Comparison of ENCODE assay signal across 27 cellular contexts in genomic region chr5:125950012-125950411, GRCh38.
DNase-seq lines count a peak whose midpoint lies in the region; ATAC-seq, FAIRE-seq and TF ChIP-seq lines count a peak whose summit lies in the region.
"Had no signal": no experiment of that assay in that cellular context is flagged by ENCODE, and none has a peak within 500 bp of the region (broad histone marks: within the 10 kb centered on the region; RNA-seq: fewer than 3 reads in every experiment).

No MANE protein-coding gene starts in this region.

- CTCF ChIA-PET in HepG2 (lab: Yijun Ruan, JAX; ENCODE audit: low intra/inter-chr PET ratio, low total read pairs), result no interaction called here
- CTCF ChIA-PET in K562 (lab: Yijun Ruan, JAX; ENCODE audit: low intra/inter-chr PET ratio), result no interaction called here
- CTCF ChIA-PET in activated CD8-positive, alpha-beta T cell treated with anti-CD3 and anti-CD28 coated beads, Interleukin-2, amount 10 ng/mL, durations not matched to agents 7 days and 5 days (lab: Charles Lee), result no interaction called here

- H3K9me3 Mint-ChIP-seq in activated CD8-positive, alpha-beta T cell treated with anti-CD3 and anti-CD28 coated beads, Interleukin-2, amount 10 ng/mL, durations not matched to agents 7 days and 5 days (ENCODE audit: insufficient read depth), result no peaks in the 10 kb centered on the region

- H3K36me3 ChIP-seq in HepG2 (replicated peaks in 1 of 2; ENCODE audit: control insufficient read depth in 1 of 2, insufficient read depth in 2 of 2, low read length in 2 of 2), result no peaks in the 10 kb centered on the region
- no peaks in the 10 kb centered on the region for H3K36me3 ChIP-seq in right lobe of liver
- H3K36me3 ChIP-seq in K562 (ENCODE audit: control insufficient read depth, insufficient read depth, low read length), result no peaks in the 10 kb centered on the region
- no peaks in the 10 kb centered on the region for H3K36me3 ChIP-seq in mesenchymal stem cell (ENCODE audit: control insufficient read depth in 1 of 2, insufficient read depth in 2 of 2, low read depth in 1 of 2, low read length in 2 of 2)
- H3K36me3 ChIP-seq: BE2C, BLaER1 had no signal

- H3K27ac Mint-ChIP-seq in activated CD8-positive, alpha-beta T cell treated with anti-CD3 and anti-CD28 coated beads, Interleukin-2, amount 10 ng/mL, durations not matched to agents 7 days and 5 days, result no peak overlapping the region
- H3K27ac Mint-ChIP-seq: CD14-positive monocyte; CD4-positive, CD25-positive, alpha-beta regulatory T cell; CD8-positive, alpha-beta memory T cell had no signal

- 16% methylated on average over 4 of the region's 4 CpGs for WGBS in HepG2 (ENCODE audit: low lambda C conversion rate)
- 72% methylated on average over 4 of the region's 4 CpGs for WGBS in right lobe of liver (ENCODE audit: insufficient coverage, low coverage, low lambda C conversion rate, missing lambda C conversion rate)
- 1% methylated on average over 4 of the region's 4 CpGs for WGBS in K562 (ENCODE audit: insufficient coverage, low coverage, missing lambda C conversion rate)
- WGBS in mesenchymal stem cell, result 94% methylated on average over 3 of the region's 4 CpGs

- no peak for DNase-seq in HepG2 (ENCODE audit: low spot score)
- no peak for DNase-seq in right lobe of liver
- no peak for DNase-seq in K562 (ENCODE audit: extremely low read depth in 1 of 4, low spot score in 3 of 4)
- peak; percentile 14 for DNase-seq in kidney tubule cell (ENCODE audit: low spot score)
- DNase-seq in mesenchymal stem cell, result no peak
- DNase-seq in NCI-H226, result no peak
- no peak for DNase-seq in activated CD8-positive, alpha-beta T cell treated with anti-CD3 and anti-CD28 coated beads, Interleukin-2, amount 10 ng/mL, durations not matched to agents 7 days and 5 days
- DNase-seq: ACHN; BE2C; C1 segment of cervical spinal cord; CD4-positive, alpha-beta memory T cell; CD4-positive, CD25-positive, alpha-beta regulatory T cell; CD8-positive, alpha-beta memory T cell; COR-L47; DMS 273 treated with DMSO at 0.1 percent for 48 hours; DMS153; DMS53; DMS79; DND-41; EL; GDM1 had no signal

- ATAC-seq in HepG2, result no peak
- no peak for ATAC-seq in right lobe of liver
- ATAC-seq in K562, result no peak
- no peak for ATAC-seq in activated CD8-positive, alpha-beta T cell treated with anti-CD3 and anti-CD28 coated beads, Interleukin-2, amount 10 ng/mL, durations not matched to agents 7 days and 5 days
- ATAC-seq: GM12878 had no signal

- no peak overlapping the region for H2AK5ac ChIP-seq in mesenchymal stem cell (ENCODE audit: low read length, severe bottlenecking)

- in situ Hi-C loops in HepG2 (cut with HindIII; ENCODE audit: extremely low pct_ligation_motif_present, low pct_unique_long_range_greater_than_20kb), result no loop called here
- in situ Hi-C loops in K562 (cut with MboI), result no loop called here

- H3K23ac ChIP-seq in mesenchymal stem cell (ENCODE audit: low read length in 2 of 2), result no peak overlapping the region

- no peak overlapping the region for H3K18ac ChIP-seq in mesenchymal stem cell (ENCODE audit: low read depth in 1 of 2, low read length in 2 of 2)

- H2BK5ac ChIP-seq in mesenchymal stem cell (ENCODE audit: low read depth, low read length, poor library complexity, severe bottlenecking), result no peak overlapping the region

- no peak overlapping the region for H3K4me3 Mint-ChIP-seq in activated CD8-positive, alpha-beta T cell treated with anti-CD3 and anti-CD28 coated beads, Interleukin-2, amount 10 ng/mL, durations not matched to agents 7 days and 5 days
- H3K4me3 Mint-ChIP-seq: CD14-positive monocyte; CD4-positive, alpha-beta memory T cell; CD8-positive, alpha-beta memory T cell had no signal

- H2BK15ac ChIP-seq in mesenchymal stem cell (ENCODE audit: low read depth, poor library complexity, severe bottlenecking), result no peak overlapping the region

- no peak overlapping the region for H3K4ac ChIP-seq in mesenchymal stem cell (ENCODE audit: low read depth in 1 of 2, low read length in 2 of 2)

- FAIRE-seq in HepG2 (lab: Jason Lieb, UNC) (no peak), K562 (lab: Jason Lieb, UNC) (no peak)
- FAIRE-seq: GM12878, GM12892, GM19239 had no signal

- H3K27ac ChIP-seq in HepG2 (ENCODE audit: extremely low read length, insufficient read depth, low read length), result no peak overlapping the region
- H3K27ac ChIP-seq in right lobe of liver, result no peak overlapping the region
- no peak overlapping the region for H3K27ac ChIP-seq in K562 (ENCODE audit: extremely low read depth, low read depth, low read length)
- H3K27ac ChIP-seq in mesenchymal stem cell (ENCODE audit: low read length, poor library complexity, severe bottlenecking), result no peak overlapping the region
- H3K27ac ChIP-seq: 22Rv1, BLaER1 had no signal

- H3K27me3 Mint-ChIP-seq in activated CD8-positive, alpha-beta T cell treated with anti-CD3 and anti-CD28 coated beads, Interleukin-2, amount 10 ng/mL, durations not matched to agents 7 days and 5 days (ENCODE audit: low read depth), result no peaks in the 10 kb centered on the region
- H3K27me3 Mint-ChIP-seq: CD4-positive, alpha-beta memory T cell; CD4-positive, CD25-positive, alpha-beta regulatory T cell; CD8-positive, alpha-beta memory T cell had no signal

- no peak overlapping the region for H4K8ac ChIP-seq in mesenchymal stem cell (ENCODE audit: low read length)

- H3K79me2 ChIP-seq in HepG2 (ENCODE audit: insufficient read depth, low read length) (no peaks in the 10 kb centered on the region), K562 (ENCODE audit: control insufficient read depth, insufficient read depth, low read length) (no peaks in the 10 kb centered on the region)

- no peak overlapping the region for H4K91ac ChIP-seq in mesenchymal stem cell (ENCODE audit: low read length)

- H4K20me1 ChIP-seq in HepG2 (ENCODE audit: insufficient read depth, low read length) (no peaks in the 10 kb centered on the region), K562 (replicated peaks; ENCODE audit: control insufficient read depth, insufficient read depth, low read length) (no peaks in the 10 kb centered on the region)
- H4K20me1 ChIP-seq: BLaER1 had no signal

- intact Hi-C loops in HepG2 (cut with micrococcal nuclease; ENCODE audit: unreplicated experiment), result no loop called here
- intact Hi-C loops in right lobe of liver (cut with DNase I), result no loop called here
- intact Hi-C loops in K562 (cut with micrococcal nuclease), result no loop called here

- H3K9ac ChIP-seq in HepG2 (ENCODE audit: insufficient read depth, low read depth, low read length), result no peak overlapping the region
- H3K9ac ChIP-seq in K562 (ENCODE audit: insufficient read depth in 1 of 2, low read depth in 2 of 2, low read length in 2 of 2), result no peak overlapping the region
- no peak overlapping the region for H3K9ac ChIP-seq in mesenchymal stem cell (ENCODE audit: low read length)
- H3K9ac ChIP-seq: BLaER1 had no signal

- H3K36me3 Mint-ChIP-seq in activated CD8-positive, alpha-beta T cell treated with anti-CD3 and anti-CD28 coated beads, Interleukin-2, amount 10 ng/mL, durations not matched to agents 7 days and 5 days (ENCODE audit: low read depth), result no peaks in the 10 kb centered on the region
- H3K36me3 Mint-ChIP-seq: CD14-positive monocyte; CD4-positive, alpha-beta memory T cell; CD4-positive, CD25-positive, alpha-beta regulatory T cell; CD8-positive, alpha-beta memory T cell had no signal

- TF ChIP-seq RAD21 in HepG2 (CRISPR knock-in tag; IDR thresholded peaks at IDR 0.05), result no peak
- no peak for TF ChIP-seq RAD21 in K562 (CRISPR knock-in tag; conservative IDR thresholded peaks at IDR 0.05 in 1 of 2, IDR thresholded peaks at IDR 0.05 in 1 of 2)

- no peak overlapping the region for H2BK120ac ChIP-seq in mesenchymal stem cell (ENCODE audit: low read depth, low read length)

- no peak for TF ChIP-seq EP300 in HepG2 (IDR thresholded peaks at IDR 0.05; ENCODE audit: low read depth in 2 of 2, low read length in 2 of 2)
- no peak for TF ChIP-seq EP300 in HepG2 (CRISPR knock-in tag; IDR thresholded peaks at IDR 0.05; ENCODE audit: borderline replicate concordance)
- no peak for TF ChIP-seq EP300 in K562 (IDR thresholded peaks at IDR 0.05; ENCODE audit: low read length)

- no TSS peak for BruUV-seq in HepG2 (replicated peaks; lab: Mats Ljungman, UMichigan)
- no TSS peak for BruUV-seq in K562 (replicated peaks; lab: Mats Ljungman, UMichigan)

- TF ChIP-seq CTCF in HepG2 (CRISPR knock-in tag; IDR thresholded peaks at IDR 0.05) (no peak), right lobe of liver (IDR thresholded peaks at IDR 0.05) (no peak), K562 (IDR thresholded peaks at IDR 0.05 in 2 of 3, conservative IDR thresholded peaks at IDR 0.05 in 1 of 3; ENCODE audit: insufficient read depth in 2 of 3, low read depth in 1 of 3, low read length in 3 of 3) (no peak)

- H3K9me1 ChIP-seq in K562 (ENCODE audit: control insufficient read depth, insufficient read depth, low read length), result no peaks in the 10 kb centered on the region

- peaks cover 27% of the 10 kb centered on the region; the same call in 1 of the 2 replicates for H3K9me3 ChIP-seq in HepG2 (ENCODE audit: low read length)
- H3K9me3 ChIP-seq in right lobe of liver, result no peaks in the 10 kb centered on the region
- H3K9me3 ChIP-seq in K562 (replicated peaks; ENCODE audit: control insufficient read depth, insufficient read depth, low read depth, low read length), result no peaks in the 10 kb centered on the region
- H3K9me3 ChIP-seq in mesenchymal stem cell (ENCODE audit: control insufficient read depth, low read length), result peaks cover 29% of the 10 kb centered on the region
- H3K9me3 ChIP-seq: BE2C, BLaER1 had no signal

- H3K14ac ChIP-seq in mesenchymal stem cell (ENCODE audit: low read length in 2 of 2), result no peak overlapping the region

- H2AFZ ChIP-seq in HepG2 (ENCODE audit: low read length) (no peak overlapping the region), K562 (ENCODE audit: low read depth, low read length) (no peak overlapping the region), mesenchymal stem cell (ENCODE audit: low read depth, low read length) (no peak overlapping the region)

- H3K4me1 ChIP-seq in HepG2 (ENCODE audit: insufficient read depth, low read length) (no peaks in the 10 kb centered on the region), right lobe of liver (no peaks in the 10 kb centered on the region), K562 (replicated peaks in 1 of 2; ENCODE audit: control insufficient read depth in 2 of 2, insufficient read depth in 2 of 2, low read length in 2 of 2) (no peaks in the 10 kb centered on the region), mesenchymal stem cell (ENCODE audit: control insufficient read depth, insufficient read depth, low read depth, low read length) (no peaks in the 10 kb centered on the region)
- H3K4me1 ChIP-seq: BE2C, BLaER1 had no signal

- H3K27me3 ChIP-seq in HepG2 (ENCODE audit: control insufficient read depth in 1 of 2, insufficient read depth in 2 of 2, low read length in 2 of 2) (no peaks in the 10 kb centered on the region), right lobe of liver (no peaks in the 10 kb centered on the region), K562 (ENCODE audit: control insufficient read depth in 2 of 2, insufficient read depth in 2 of 2, low read length in 2 of 2) (no peaks in the 10 kb centered on the region), mesenchymal stem cell (ENCODE audit: control insufficient read depth in 1 of 2, insufficient read depth in 1 of 2, low read length in 2 of 2) (no peaks in the 10 kb centered on the region)
- H3K27me3 ChIP-seq: BE2C, BLaER1 had no signal

- no peaks in the 10 kb centered on the region for H3K4me1 Mint-ChIP-seq in activated CD8-positive, alpha-beta T cell treated with anti-CD3 and anti-CD28 coated beads, Interleukin-2, amount 10 ng/mL, durations not matched to agents 7 days and 5 days (ENCODE audit: low read depth)
- H3K4me1 Mint-ChIP-seq: CD14-positive monocyte; CD4-positive, alpha-beta memory T cell; CD4-positive, CD25-positive, alpha-beta regulatory T cell; CD8-positive, alpha-beta memory T cell had no signal

- TF ChIP-seq POLR2A in HepG2 (IDR thresholded peaks at IDR 0.05; ENCODE audit: insufficient read depth in 1 of 2, low read depth in 2 of 2, low read length in 2 of 2) (no peak), right lobe of liver (IDR thresholded peaks at IDR 0.05) (no peak), K562 (conservative IDR thresholded peaks at IDR 0.05) (no peak)

- H3K79me1 ChIP-seq in mesenchymal stem cell (replicated peaks; ENCODE audit: low read length, poor library complexity, severe bottlenecking), result no peaks in the 10 kb centered on the region

- H3K4me2 ChIP-seq in HepG2 (ENCODE audit: low read depth, low read length), result no peak overlapping the region
- H3K4me2 ChIP-seq in K562 (ENCODE audit: insufficient read depth, low read length), result no peak overlapping the region
- no peak overlapping the region for H3K4me2 ChIP-seq in mesenchymal stem cell (ENCODE audit: low read length, poor library complexity, severe bottlenecking)
- H3K4me2 ChIP-seq: BLaER1 had no signal

- H2BK12ac ChIP-seq in mesenchymal stem cell (ENCODE audit: low read length in 2 of 2), result no peak overlapping the region

- POLR2A ChIA-PET in HepG2 (lab: Yijun Ruan, JAX) (no interaction called here), K562 (lab: Yijun Ruan, JAX) (no interaction called here)
- POLR2A ChIA-PET in activated CD8-positive, alpha-beta T cell treated with anti-CD3 and anti-CD28 coated beads, Interleukin-2, amount 10 ng/mL, durations not matched to agents 7 days and 5 days (lab: Charles Lee), result no interaction called here

- H3K4me3 ChIP-seq in HepG2 (replicated peaks in 1 of 3; ENCODE audit: insufficient read depth in 1 of 3, low read depth in 2 of 3, low read length in 3 of 3) (no peak overlapping the region), right lobe of liver (no peak overlapping the region), K562 (no peak overlapping the region), mesenchymal stem cell (ENCODE audit: insufficient read depth in 1 of 2, low read depth in 1 of 2, low read length in 2 of 2) (no peak overlapping the region)
- H3K4me3 ChIP-seq: BLaER1, GM12878 had no signal

Comparison
In these comparisons a context has a peak if more than half of its experiments do, and no peak if none do; other contexts are left out.
1. Of the 241 proteins assayed by ChIP-seq in both HepG2 and K562: peak only in HepG2: none; only in K562: MAFG; in both: none; in neither: 239; mixed calls (peak in some experiments, not most) for 1.